In the genomic region with DNA sequence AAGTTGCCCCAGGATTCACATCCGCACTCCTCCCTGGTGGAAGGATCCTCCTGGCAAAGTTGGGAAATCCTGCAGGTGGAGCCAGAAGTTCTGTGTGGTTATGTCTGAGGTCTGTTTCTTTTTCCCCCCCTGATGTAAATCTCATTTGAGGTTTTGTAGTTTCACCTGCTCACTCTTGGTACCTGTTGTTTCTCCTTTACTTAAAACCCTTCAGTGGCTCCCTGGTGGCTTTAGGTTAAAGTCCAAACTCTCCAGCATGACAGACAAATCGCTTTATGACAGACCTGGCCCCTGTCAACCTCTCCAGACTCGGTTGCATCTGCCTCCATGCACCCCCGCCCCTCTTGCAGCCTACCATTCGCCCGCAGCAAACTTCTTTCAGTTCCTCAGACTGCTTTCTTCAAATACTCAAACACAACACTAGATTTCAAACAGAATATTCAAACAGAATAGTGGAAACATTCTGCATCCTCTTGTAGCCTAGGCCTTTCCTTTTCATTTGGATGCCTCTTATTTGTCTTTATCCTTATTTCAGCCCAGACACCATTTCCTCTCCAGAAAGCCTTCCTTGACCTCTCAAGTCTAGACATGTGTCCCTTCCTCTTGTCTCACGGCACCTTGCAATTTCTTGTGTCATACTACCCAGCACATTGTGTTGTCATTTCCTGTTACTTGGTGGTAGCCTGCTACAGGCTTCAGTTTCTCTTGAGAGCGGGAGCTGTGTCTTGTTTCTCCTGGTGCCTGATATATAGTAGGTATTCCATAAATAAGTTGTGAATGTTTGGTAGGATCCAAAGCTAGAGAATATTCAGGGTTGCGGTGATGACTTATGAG, we compare ENCODE assay signal across 10 cellular contexts. TPM values are rescaled to one million over a fixed set of nuclear protein-coding genes. Genes with fewer than 3 reads are reported as not detected.
DNase-seq lines count a peak whose midpoint lies in the region; ATAC-seq and TF ChIP-seq lines count a peak whose summit lies in the region.
"Had no signal": no experiment of that assay in that cellular context is flagged by ENCODE, and none has a peak within 500 bp of the region (broad histone marks: within the 10 kb centered on the region; RNA-seq: fewer than 3 reads in every experiment).

No MANE protein-coding gene starts in this region.

- no peak for TF ChIP-seq POLR2A in esophagus squamous epithelium (IDR thresholded peaks at IDR 0.05)

- H3K27ac ChIP-seq in esophagus squamous epithelium = no peak overlapping the region
- no peak overlapping the region for H3K27ac ChIP-seq in right cardiac atrium (ENCODE audit: low read length)

- no peak overlapping the region for H3K4me3 Mint-ChIP-seq in dendritic cell treated with granulocyte-macrophage colony-stimulating factor and Interleukin-4, amounts not matched to agents 40 ng/mL and 50 ng/mL, for 4 days
- H3K4me3 Mint-ChIP-seq: activated T-helper 1 cell treated with anti-CD3 and anti-CD28 coated beads, Interleukin-12 subunit alpha, Interleukin-12 subunit beta, Interleukin-2, Interleukin-4 antibody, amounts not matched to agents 30 ng/mL and 10 ng/mL and 1 ng/mL, durations not matched to agents 14 hours and 24 hours and 36 hours had no signal

- ATAC-seq in GM21390 (IDR thresholded peaks at IDR 0.05; ENCODE audit: unreplicated experiment) = peak; percentile 88
- peak; percentile 73 for ATAC-seq in HG03196 (IDR thresholded peaks at IDR 0.05; ENCODE audit: unreplicated experiment)
- ATAC-seq in right cardiac atrium = no peak

- H3K27me3 ChIP-seq in esophagus squamous epithelium (no peaks in the 10 kb centered on the region), right cardiac atrium (ENCODE audit: control insufficient read depth, insufficient read depth) (no peaks in the 10 kb centered on the region)

- peak overlapping the region; percentile 82 for H3K27ac Mint-ChIP-seq in dendritic cell treated with granulocyte-macrophage colony-stimulating factor and Interleukin-4, amounts not matched to agents 40 ng/mL and 50 ng/mL, for 4 days
- H3K27ac Mint-ChIP-seq: activated T-helper 1 cell treated with anti-CD3 and anti-CD28 coated beads, Interleukin-12 subunit alpha, Interleukin-12 subunit beta, Interleukin-2, Interleukin-4 antibody, amounts not matched to agents 30 ng/mL and 10 ng/mL and 1 ng/mL, durations not matched to agents 14 hours and 24 hours and 36 hours had no signal

- no peak for TF ChIP-seq CTCF in GM13977 (IDR thresholded peaks at IDR 0.05; ENCODE audit: extremely low read depth, insufficient read depth, missing control alignments)
- no peak for TF ChIP-seq CTCF in esophagus squamous epithelium (IDR thresholded peaks at IDR 0.05)

- peaks cover 70% of the 10 kb centered on the region for H3K36me3 Mint-ChIP-seq in dendritic cell treated with granulocyte-macrophage colony-stimulating factor and Interleukin-4, amounts not matched to agents 40 ng/mL and 50 ng/mL, for 4 days (ENCODE audit: low read depth)

- intact Hi-C loops in dendritic cell treated with granulocyte-macrophage colony-stimulating factor and Interleukin-4, amounts not matched to agents 40 ng/mL and 50 ng/mL, for 4 days (cut with micrococcal nuclease) = loop anchor here (10.0 kb wide), 1 partner anchor 53 kb away; no protein-coding TSS in a partner anchor
- intact Hi-C loops in esophagus squamous epithelium (cut with DNase I) (no loop called here), right cardiac atrium (cut with DNase I) (no loop called here)

- H3K9me3 ChIP-seq in esophagus squamous epithelium = no peaks in the 10 kb centered on the region
- H3K9me3 ChIP-seq in right cardiac atrium (ENCODE audit: control insufficient read depth, low read length) = no peaks in the 10 kb centered on the region

- no peaks in the 10 kb centered on the region for H3K9me3 Mint-ChIP-seq in dendritic cell treated with granulocyte-macrophage colony-stimulating factor and Interleukin-4, amounts not matched to agents 40 ng/mL and 50 ng/mL, for 4 days
- H3K9me3 Mint-ChIP-seq: activated T-helper 1 cell treated with anti-CD3 and anti-CD28 coated beads, Interleukin-12 subunit alpha, Interleukin-12 subunit beta, Interleukin-2, Interleukin-4 antibody, amounts not matched to agents 30 ng/mL and 10 ng/mL and 1 ng/mL, durations not matched to agents 14 hours and 24 hours and 36 hours had no signal

- H3K27me3 Mint-ChIP-seq in dendritic cell treated with granulocyte-macrophage colony-stimulating factor and Interleukin-4, amounts not matched to agents 40 ng/mL and 50 ng/mL, for 4 days = no peaks in the 10 kb centered on the region

- DNase-seq in GM13977 (ENCODE audit: low spot score) = peak; percentile 34
- DNase-seq in esophagus squamous epithelium (lab: John Stamatoyannopoulos, UW) = no peak
- no peak for DNase-seq in activated T-cell treated with anti-CD3 and anti-CD28 coated beads, Interleukin-2, amount 50 U/mL, for 48 hours
- DNase-seq in right cardiac atrium = no peak
- DNase-seq in stimulated activated CD4-positive, alpha-beta T cell treated with anti-CD3 and anti-CD28 coated beads, Interleukin-12 subunit alpha, Interleukin-12 subunit beta, amount 100 ng/mL, for 4 hours = no peak
- DNase-seq: Right ventricle myocardium superior had no signal

- H3K36me3 ChIP-seq in esophagus squamous epithelium = peaks cover 0 to 45% (median 0%) of the 10 kb centered on the region in 3 donors

- WGBS in esophagus squamous epithelium, 2 donors = 64 to 67% methylated on average over 9 of the region's 9 CpGs
- 86% methylated on average over 9 of the region's 9 CpGs for WGBS in right cardiac atrium

- H3K4me1 Mint-ChIP-seq in dendritic cell treated with granulocyte-macrophage colony-stimulating factor and Interleukin-4, amounts not matched to agents 40 ng/mL and 50 ng/mL, for 4 days (ENCODE audit: low read depth) = peaks cover 38% of the 10 kb centered on the region

- H3K4me1 ChIP-seq in esophagus squamous epithelium = no peaks in the 10 kb centered on the region
- no peaks in the 10 kb centered on the region for H3K4me1 ChIP-seq in right cardiac atrium (ENCODE audit: control insufficient read depth, insufficient read depth, low read length)

- in situ Hi-C loops in GM13977 (cut with MboI; ENCODE audit: low pct_unique_long_range_greater_than_20kb, low sequenced_read_pairs, unreplicated experiment) = no loop called here

- H3K4me3 ChIP-seq in esophagus squamous epithelium (no peak overlapping the region), right cardiac atrium (ENCODE audit: low read length) (no peak overlapping the region)

RNA-seq across cellular contexts. Expression of a gene that starts 24.8 kb away (rescaled TPM):
- total RNA-seq in esophagus squamous epithelium = 10 to 100 TPM; 44.1 to 69.6 (median 56.7) TPM
- total RNA-seq in right cardiac atrium = 10 to 100 TPM; 21.8 to 30.9 (median 24.7) TPM
- 13.6 TPM for polyA plus RNA-seq in right cardiac atrium

Comparison
In these comparisons a context has a peak if more than half of its experiments do, and no peak if none do; other contexts are left out.
1. ATAC-seq: peak in GM21390 (single experiment) and HG03196 (single experiment); none in right cardiac atrium (0 of 2).